In the genomic region with DNA sequence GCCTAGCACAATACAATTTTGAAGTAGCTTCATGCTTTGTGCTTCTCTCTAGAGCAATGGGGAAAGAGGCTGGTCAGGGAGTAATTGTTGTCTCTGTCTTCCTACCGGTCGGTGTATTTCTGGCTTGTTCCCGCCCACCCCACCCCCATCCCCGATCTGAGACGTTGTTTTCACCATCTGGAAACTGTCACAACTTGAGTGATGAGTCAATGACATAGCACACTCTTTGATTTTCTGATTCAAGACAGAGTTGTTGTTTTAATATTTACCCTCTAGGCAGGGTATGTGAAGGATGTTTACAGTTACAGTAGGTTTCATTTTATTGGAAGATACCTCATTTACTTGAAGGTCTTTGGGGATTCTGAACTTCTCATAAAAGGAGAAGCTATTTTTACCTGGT, we compare ENCODE assay signal across 15 cellular contexts. TPM values are rescaled to one million over a fixed set of nuclear protein-coding genes. Genes with fewer than 3 reads are reported as not detected.
DNase-seq lines count a peak whose midpoint lies in the region; ATAC-seq lines count a peak whose summit lies in the region.
"Had no signal": no experiment of that assay in that cellular context is flagged by ENCODE, and none has a peak within 500 bp of the region (broad histone marks: within the 10 kb centered on the region; RNA-seq: fewer than 3 reads in every experiment).

No MANE protein-coding gene starts in this region.

- CTCF ChIA-PET in activated CD8-positive, alpha-beta T cell treated with anti-CD3 and anti-CD28 coated beads, Interleukin-2, amount 10 ng/mL, durations not matched to agents 7 days and 5 days (lab: Charles Lee): interaction anchor here (1.1 to 2.4 kb wide), 7 partner anchors 11 to 53 kb away, joined by 3 to 10 read pairs (median 5); no protein-coding TSS in a partner anchor

- POLR2A ChIA-PET in activated CD8-positive, alpha-beta T cell treated with anti-CD3 and anti-CD28 coated beads, Interleukin-2, amount 10 ng/mL, durations not matched to agents 7 days and 5 days (lab: Charles Lee): interaction anchor here (0.6 to 2.8 kb wide), 8 partner anchors 7 to 95 kb away, joined by 3 to 19 read pairs (median 4); no protein-coding TSS in a partner anchor

- H3K9me3 Mint-ChIP-seq in activated T-cell treated with anti-CD3 and anti-CD28 coated beads, Interleukin-2, amount 50 U/mL, for 24 hours: no peaks in the 10 kb centered on the region
- H3K9me3 Mint-ChIP-seq in activated CD8-positive, alpha-beta T cell treated with anti-CD3 and anti-CD28 coated beads, Interleukin-2, amount 10 ng/mL, durations not matched to agents 7 days and 5 days (ENCODE audit: insufficient read depth): no peaks in the 10 kb centered on the region
- H3K9me3 Mint-ChIP-seq in stimulated activated effector memory CD8-positive, alpha-beta T cell treated with anti-CD3 and anti-CD28 coated beads, Interleukin-12 subunit alpha, Interleukin-12 subunit beta, amount 100 ng/mL, for 72 hours: no peaks in the 10 kb centered on the region
- H3K9me3 Mint-ChIP-seq: mesothelial cell of epicardium had no signal

- H3K27ac Mint-ChIP-seq in activated T-cell treated with anti-CD3 and anti-CD28 coated beads, Interleukin-2, amount 50 U/mL, for 24 hours: peak overlapping the region; percentile 88
- peak overlapping the region; percentile 46 for H3K27ac Mint-ChIP-seq in activated CD8-positive, alpha-beta T cell treated with anti-CD3 and anti-CD28 coated beads, Interleukin-2, amount 10 ng/mL, durations not matched to agents 7 days and 5 days
- no peak overlapping the region for H3K27ac Mint-ChIP-seq in stimulated activated effector memory CD8-positive, alpha-beta T cell treated with anti-CD3 and anti-CD28 coated beads, Interleukin-12 subunit alpha, Interleukin-12 subunit beta, amount 100 ng/mL, for 72 hours
- H3K27ac Mint-ChIP-seq: mesothelial cell of epicardium had no signal

- ATAC-seq in HG03520 (IDR thresholded peaks at IDR 0.05; ENCODE audit: unreplicated experiment) (peak; percentile 42), HG03095 (IDR thresholded peaks at IDR 0.05; ENCODE audit: unreplicated experiment) (no peak)
- ATAC-seq in activated CD8-positive, alpha-beta T cell treated with anti-CD3 and anti-CD28 coated beads, Interleukin-2, amount 10 ng/mL, durations not matched to agents 7 days and 5 days: peak; percentile 36
- peak; percentile 76 for ATAC-seq in stimulated activated effector memory CD8-positive, alpha-beta T cell treated with anti-CD3 and anti-CD28 coated beads, Interleukin-12 subunit alpha, Interleukin-12 subunit beta, amount 100 ng/mL, for 72 hours

- peak overlapping the region; percentile 96 for H3K4me3 Mint-ChIP-seq in activated T-cell treated with anti-CD3 and anti-CD28 coated beads, Interleukin-2, amount 50 U/mL, for 24 hours
- H3K4me3 Mint-ChIP-seq in activated CD8-positive, alpha-beta T cell treated with anti-CD3 and anti-CD28 coated beads, Interleukin-2, amount 10 ng/mL, durations not matched to agents 7 days and 5 days: peak overlapping the region; percentile 22
- H3K4me3 Mint-ChIP-seq in stimulated activated effector memory CD8-positive, alpha-beta T cell treated with anti-CD3 and anti-CD28 coated beads, Interleukin-12 subunit alpha, Interleukin-12 subunit beta, amount 100 ng/mL, for 72 hours: peak overlapping the region; percentile 6
- H3K4me3 Mint-ChIP-seq: mesothelial cell of epicardium had no signal

- no peak for DNase-seq in activated T-cell treated with anti-CD3 and anti-CD28 coated beads, Interleukin-2, amount 50 U/mL, for 24 hours
- no peak for DNase-seq in activated T-cell treated with anti-CD3 and anti-CD28 coated beads, Interleukin-2, amount 50 U/mL, for 48 hours
- peak; percentile 18 for DNase-seq in activated CD8-positive, alpha-beta T cell treated with anti-CD3 and anti-CD28 coated beads, Interleukin-2, amount 10 ng/mL, durations not matched to agents 7 days and 5 days
- peak in 1 of 2 donors; percentile 48 for DNase-seq in stimulated activated effector memory CD8-positive, alpha-beta T cell treated with anti-CD3 and anti-CD28 coated beads, Interleukin-12 subunit alpha, Interleukin-12 subunit beta, amount 100 ng/mL, for 72 hours (ENCODE audit: low spot score in 2 of 2)
- no peak for DNase-seq in germinal center (ENCODE audit: low spot score)
- DNase-seq in amniotic stem cell (lab: John Stamatoyannopoulos, UW): no peak
- DNase-seq: cerebellar nuclear complex, DMS 273 treated with DMSO at 0.1 percent for 48 hours, kidney, MV-4-11, OCI-M1, SW 1271 had no signal

- peaks cover 52% of the 10 kb centered on the region for H3K4me1 Mint-ChIP-seq in activated T-cell treated with anti-CD3 and anti-CD28 coated beads, Interleukin-2, amount 50 U/mL, for 24 hours (ENCODE audit: low read depth)
- peaks cover 43% of the 10 kb centered on the region for H3K4me1 Mint-ChIP-seq in activated CD8-positive, alpha-beta T cell treated with anti-CD3 and anti-CD28 coated beads, Interleukin-2, amount 10 ng/mL, durations not matched to agents 7 days and 5 days (ENCODE audit: low read depth)
- H3K4me1 Mint-ChIP-seq in stimulated activated effector memory CD8-positive, alpha-beta T cell treated with anti-CD3 and anti-CD28 coated beads, Interleukin-12 subunit alpha, Interleukin-12 subunit beta, amount 100 ng/mL, for 72 hours: peaks cover 18% of the 10 kb centered on the region

- no peaks in the 10 kb centered on the region for H3K27me3 Mint-ChIP-seq in activated T-cell treated with anti-CD3 and anti-CD28 coated beads, Interleukin-2, amount 50 U/mL, for 24 hours
- no peaks in the 10 kb centered on the region for H3K27me3 Mint-ChIP-seq in activated CD8-positive, alpha-beta T cell treated with anti-CD3 and anti-CD28 coated beads, Interleukin-2, amount 10 ng/mL, durations not matched to agents 7 days and 5 days (ENCODE audit: low read depth)

- peaks cover 57% of the 10 kb centered on the region for H3K36me3 Mint-ChIP-seq in activated T-cell treated with anti-CD3 and anti-CD28 coated beads, Interleukin-2, amount 50 U/mL, for 24 hours (ENCODE audit: low read depth)
- H3K36me3 Mint-ChIP-seq in activated CD8-positive, alpha-beta T cell treated with anti-CD3 and anti-CD28 coated beads, Interleukin-2, amount 10 ng/mL, durations not matched to agents 7 days and 5 days (ENCODE audit: low read depth): peaks cover 33% of the 10 kb centered on the region
- H3K36me3 Mint-ChIP-seq in stimulated activated effector memory CD8-positive, alpha-beta T cell treated with anti-CD3 and anti-CD28 coated beads, Interleukin-12 subunit alpha, Interleukin-12 subunit beta, amount 100 ng/mL, for 72 hours: peaks cover 43% of the 10 kb centered on the region
- H3K36me3 Mint-ChIP-seq: mesothelial cell of epicardium had no signal

RNA-seq across cellular contexts. Expression of a gene that starts 7.0 kb away (rescaled TPM):
- 10 to 100 TPM; 17.3 to 19.6 TPM for total RNA-seq in activated CD8-positive, alpha-beta T cell treated with anti-CD3 and anti-CD28 coated beads, Interleukin-2, amount 10 ng/mL, durations not matched to agents 7 days and 5 days

Comparison
In these comparisons a context has a peak if more than half of its experiments do, and no peak if none do; other contexts are left out.
1. H3K4me3 Mint-ChIP-seq: peak in every context shown above with its lines; median percentile 96 in activated T-cell treated with anti-CD3 and anti-CD28 coated beads, Interleukin-2, amount 50 U/mL, for 24 hours; 22 in activated CD8-positive, alpha-beta T cell treated with anti-CD3 and anti-CD28 coated beads, Interleukin-2, amount 10 ng/mL, durations not matched to agents 7 days and 5 days; 6 in stimulated activated effector memory CD8-positive, alpha-beta T cell treated with anti-CD3 and anti-CD28 coated beads, Interleukin-12 subunit alpha, Interleukin-12 subunit beta, amount 100 ng/mL, for 72 hours.